In the genomic region with DNA sequence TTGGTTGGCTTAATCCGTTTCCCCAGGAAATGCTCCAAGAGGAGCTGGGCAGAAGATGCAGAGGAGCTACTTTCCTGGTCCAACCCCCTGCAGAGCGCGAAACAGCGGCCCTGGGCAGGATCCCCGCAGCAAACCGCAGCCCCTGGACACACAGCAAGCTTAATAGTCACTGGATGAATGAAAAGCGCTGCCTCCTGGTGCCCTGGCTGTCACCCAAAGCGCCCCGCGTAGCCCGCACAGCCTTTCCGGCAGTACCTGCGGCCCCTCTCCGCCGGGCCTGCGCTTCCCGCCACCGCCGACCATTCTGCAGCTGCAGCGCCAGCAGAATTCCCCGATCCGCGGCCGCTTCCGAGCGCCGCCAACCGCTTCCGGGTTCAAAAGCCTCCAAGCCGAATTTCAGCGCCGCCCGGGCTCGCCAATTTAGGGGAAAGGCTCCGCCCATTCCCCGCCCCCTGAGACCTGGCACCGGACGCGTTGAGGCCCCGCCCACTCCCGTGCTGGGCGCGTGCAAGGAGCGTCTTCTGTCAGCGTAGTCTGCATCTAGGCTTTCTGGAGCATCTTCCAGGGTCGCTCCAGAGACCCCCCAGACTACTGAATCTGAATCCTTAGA, we compare ENCODE assay signal across 8 cellular contexts. TPM values are rescaled to one million over a fixed set of nuclear protein-coding genes. Genes with fewer than 3 reads are reported as not detected.
A peak's percentile ranks its signal among the peaks of the same experiment; 100 is the strongest.
DNase-seq lines count a peak whose midpoint lies in the region; ATAC-seq, FAIRE-seq and TF ChIP-seq lines count a peak whose summit lies in the region.

A gene (minus strand): TSS at position 370 of the 610 bp plus-strand sequence. CDS start 67 bp downstream, at position 303.

- POLR2A ChIA-PET in H1 (lab: Charles Lee; ENCODE audit: partially characterized antibody) = interaction anchor here (0.6 to 1.1 kb wide), 2 partner anchors 163 to 184 kb away, joined by 3 read pairs; no protein-coding TSS in a partner anchor

- H3K9ac ChIP-seq in H1 (replicated peaks in 1 of 4; ENCODE audit: extremely low read depth in 1 of 4, low read depth in 3 of 4, low read length in 3 of 4) (peak within 1 kb of the TSS; percentile 51 to 70 (median 64)), mesenchymal stem cell (ENCODE audit: low read length) (peak within 1 kb of the TSS; percentile 91)

- peak within 1 kb of the TSS; percentile 90 for H2BK120ac ChIP-seq in H1 (replicated peaks; ENCODE audit: low read depth, low read length)
- no peak within 1 kb of the TSS for H2BK120ac ChIP-seq in mesenchymal stem cell (ENCODE audit: low read depth, low read length)

- H2AK5ac ChIP-seq in H1 (ENCODE audit: low read depth, low read length) (no peak within 1 kb of the TSS), mesenchymal stem cell (ENCODE audit: low read length, severe bottlenecking) (no peak within 1 kb of the TSS)

- H3K4me1 Mint-ChIP-seq in activated CD8-positive, alpha-beta memory T cell treated with anti-CD3 and anti-CD28 coated beads, Interleukin-2, amount 10 ng/mL, durations not matched to agents 7 days and 5 days = peaks cover 27% of the 10 kb centered on the region

- no peaks in the 10 kb centered on the region for H3K9me3 Mint-ChIP-seq in activated CD8-positive, alpha-beta memory T cell treated with anti-CD3 and anti-CD28 coated beads, Interleukin-2, amount 10 ng/mL, durations not matched to agents 7 days and 5 days (ENCODE audit: low read depth)

- H2BK20ac ChIP-seq in H1 (ENCODE audit: low read length) = no peak within 1 kb of the TSS

- DNase-seq in COLO829 (ENCODE audit: low spot score) = peak; percentile 97
- DNase-seq in HT1080 (ENCODE audit: low read depth) = peak; percentile 87
- DNase-seq in NOMO-1 treated with DMSO at 0.1 percent for 48 hours (lab: John Stamatoyannopoulos, UW; ENCODE audit: unreplicated experiment) = peak; percentile 87
- DNase-seq in activated CD8-positive, alpha-beta memory T cell treated with anti-CD3 and anti-CD28 coated beads, Interleukin-2, amount 10 ng/mL, durations not matched to agents 7 days and 5 days = peak; percentile 94
- peak; percentile 82 to 96 for DNase-seq in H1 (ENCODE audit: low read depth in 1 of 2, low spot score in 2 of 2)
- DNase-seq in mesenchymal stem cell = peak; percentile 84
- DNase-seq in stimulated activated CD8-positive, alpha-beta memory T cell treated with anti-CD3 and anti-CD28 coated beads, Interleukin-15, amount 100 ng/mL, for 1 hour (ENCODE audit: low read depth) = peak; percentile 87

- peaks cover 19% of the 10 kb centered on the region for H3K27me3 Mint-ChIP-seq in activated CD8-positive, alpha-beta memory T cell treated with anti-CD3 and anti-CD28 coated beads, Interleukin-2, amount 10 ng/mL, durations not matched to agents 7 days and 5 days

- no peaks in the 10 kb centered on the region for H3K36me3 ChIP-seq in H1 (ENCODE audit: control insufficient read depth in 2 of 4, insufficient read depth in 4 of 4, low read length in 3 of 4)
- H3K36me3 ChIP-seq in mesenchymal stem cell (ENCODE audit: control insufficient read depth in 1 of 2, insufficient read depth in 2 of 2, low read depth in 1 of 2, low read length in 2 of 2) = peaks cover 3 to 7% of the 10 kb centered on the region in 2 experiments

- H4K20me1 ChIP-seq in H1 (replicated peaks in 1 of 2; ENCODE audit: control insufficient read depth in 1 of 2, insufficient read depth in 2 of 2, low read length in 2 of 2) = no peaks in the 10 kb centered on the region

- CTCF ChIA-PET in activated CD8-positive, alpha-beta memory T cell treated with anti-CD3 and anti-CD28 coated beads, Interleukin-2, amount 10 ng/mL, durations not matched to agents 7 days and 5 days (lab: Charles Lee) = interaction anchor here (1.0 to 1.1 kb wide), 3 partner anchors 10 to 137 kb away, joined by 3 to 6 read pairs (median 4); a partner anchor contains a TSS
- CTCF ChIA-PET in H1 (lab: Charles Lee; ENCODE audit: partially characterized antibody) = interaction anchor here (0.6 kb wide), 1 partner anchor 286 kb away, joined by 4 read pairs; no protein-coding TSS in a partner anchor

- H3K23me2 ChIP-seq in H1 (ENCODE audit: low read depth, low read length) = peaks cover 11% of the 10 kb centered on the region; the same call in 1 of the 2 replicates

- H3K18ac ChIP-seq in H1 (ENCODE audit: extremely low read depth, low read length) = peak within 1 kb of the TSS; percentile 5; the same call in 1 of the 2 replicates
- H3K18ac ChIP-seq in mesenchymal stem cell (ENCODE audit: low read depth in 1 of 2, low read length in 2 of 2) = peak within 1 kb of the TSS; percentile 16 to 88

- H3K27ac ChIP-seq in H1 (ENCODE audit: low read depth, low read length) = peak within 1 kb of the TSS; percentile 46; the same call in 1 of the 2 replicates
- peak within 1 kb of the TSS; percentile 16 for H3K27ac ChIP-seq in mesenchymal stem cell (ENCODE audit: low read length, poor library complexity, severe bottlenecking)

- peak in 1 of 2 experiments; percentile 12; a peak in 2 of 4 replicates for TF ChIP-seq RAD21 in H1 (IDR thresholded peaks at IDR 0.05 in 1 of 2, conservative IDR thresholded peaks at IDR 0.05 in 1 of 2; ENCODE audit: low read depth in 2 of 2, low read length in 2 of 2)

- H2AFZ ChIP-seq in H1 (ENCODE audit: low read length) (peak within 1 kb of the TSS; percentile 87), mesenchymal stem cell (ENCODE audit: low read depth, low read length) (no peak within 1 kb of the TSS)

- H4K91ac ChIP-seq in H1 (replicated peaks; ENCODE audit: insufficient read length, low read length) (no peak within 1 kb of the TSS), mesenchymal stem cell (ENCODE audit: low read length) (peak within 1 kb of the TSS; percentile 19)

- H3K79me2 ChIP-seq in H1 (ENCODE audit: control insufficient read depth in 1 of 2, insufficient read depth in 2 of 2, low read length in 2 of 2) = peaks cover 0 to 21% of the 10 kb centered on the region in 2 experiments; a peak in 2 of 4 replicates

- H2BK15ac ChIP-seq in H1 (ENCODE audit: low read length) = 0 out of 2 replicates have a peak within 1 kb of the TSS, but pooled peaks have one; percentile 29
- no peak within 1 kb of the TSS for H2BK15ac ChIP-seq in mesenchymal stem cell (ENCODE audit: low read depth, poor library complexity, severe bottlenecking)

- H3K4me3 ChIP-seq in H1 (ENCODE audit: extremely low read depth in 1 of 4, insufficient read depth in 2 of 4, low read depth in 3 of 4, low read length in 4 of 4) (peak within 1 kb of the TSS; percentile 77 to 91 (median 86)), mesenchymal stem cell (ENCODE audit: insufficient read depth in 1 of 2, low read depth in 1 of 2, low read length in 2 of 2) (peak within 1 kb of the TSS; percentile 77 to 96)

- H3K27me3 ChIP-seq in H1 (replicated peaks in 1 of 4; ENCODE audit: control insufficient read depth in 3 of 4, extremely low read depth in 1 of 4, insufficient read depth in 3 of 4, low read length in 3 of 4) (no peaks in the 10 kb centered on the region; a peak in 1 of 7 replicates), mesenchymal stem cell (ENCODE audit: control insufficient read depth in 1 of 2, insufficient read depth in 1 of 2, low read length in 2 of 2) (no peaks in the 10 kb centered on the region)

- H3K4me2 ChIP-seq in H1 (ENCODE audit: insufficient read depth in 1 of 2, low read depth in 2 of 2, low read length in 2 of 2) (peak within 1 kb of the TSS; percentile 82 to 91), mesenchymal stem cell (ENCODE audit: low read length, poor library complexity, severe bottlenecking) (peak within 1 kb of the TSS; percentile 70)

- peak within 1 kb of the TSS; percentile 80 for H4K5ac ChIP-seq in H1 (ENCODE audit: insufficient read length, low read depth, low read length)

- no peaks in the 10 kb centered on the region for H3K9me3 ChIP-seq in H1 (ENCODE audit: insufficient read depth in 2 of 2, low read depth in 1 of 2, low read length in 1 of 2)
- no peaks in the 10 kb centered on the region for H3K9me3 ChIP-seq in mesenchymal stem cell (ENCODE audit: control insufficient read depth, low read length)

- H4K8ac ChIP-seq in H1 (ENCODE audit: extremely low read depth, insufficient read depth, low read length) (no peak within 1 kb of the TSS), mesenchymal stem cell (ENCODE audit: low read length) (peak within 1 kb of the TSS; percentile 74)

- peak within 1 kb of the TSS; percentile 91 for H3K4me3 Mint-ChIP-seq in activated CD8-positive, alpha-beta memory T cell treated with anti-CD3 and anti-CD28 coated beads, Interleukin-2, amount 10 ng/mL, durations not matched to agents 7 days and 5 days

- H3K79me1 ChIP-seq in H1 (ENCODE audit: low read depth, low read length) (peaks cover 2% of the 10 kb centered on the region; the same call in 1 of the 2 replicates), mesenchymal stem cell (replicated peaks; ENCODE audit: low read length, poor library complexity, severe bottlenecking) (peaks cover 10% of the 10 kb centered on the region)

- H3K4me1 ChIP-seq in H1 (replicated peaks in 1 of 4; ENCODE audit: control insufficient read depth in 3 of 4, insufficient read depth in 4 of 4, low read length in 3 of 4) = peaks cover 0 to 13% (median 5%) of the 10 kb centered on the region in 4 experiments; a peak in 3 of 7 replicates
- H3K4me1 ChIP-seq in mesenchymal stem cell (ENCODE audit: control insufficient read depth, insufficient read depth, low read depth, low read length) = no peaks in the 10 kb centered on the region

- ATAC-seq in GM21360 (IDR thresholded peaks at IDR 0.05; ENCODE audit: unreplicated experiment) = peak; percentile 92
- ATAC-seq in activated CD8-positive, alpha-beta memory T cell treated with anti-CD3 and anti-CD28 coated beads, Interleukin-2, amount 10 ng/mL, durations not matched to agents 7 days and 5 days = peak; percentile 95

- H2BK5ac ChIP-seq in H1 (ENCODE audit: low read depth, low read length) (peak within 1 kb of the TSS; percentile 89; the same call in 1 of the 2 replicates), mesenchymal stem cell (ENCODE audit: low read depth, low read length, poor library complexity, severe bottlenecking) (no peak within 1 kb of the TSS)

- H3K23ac ChIP-seq in H1 (ENCODE audit: insufficient read length) (no peak within 1 kb of the TSS), mesenchymal stem cell (ENCODE audit: low read length in 2 of 2) (peak within 1 kb of the TSS in 1 of 2 experiments; percentile 54)

- 1% methylated on average over 46 of the region's 46 CpGs; no CpG with 5 or more reads in 1 of the 2 experiments for WGBS in H1 (ENCODE audit: extremely low coverage in 1 of 2, insufficient coverage in 1 of 2, insufficient read length in 1 of 2, insufficient replicate concordance in 2 of 2, low coverage in 1 of 2, low lambda C conversion rate in 2 of 2, missing lambda C conversion rate in 1 of 2), 2 experiments
- WGBS in mesenchymal stem cell = under 1% methylated on average over 46 of the region's 46 CpGs

- TF ChIP-seq POLR2A in H1 (IDR thresholded peaks at IDR 0.05; ENCODE audit: control extremely low read depth in 1 of 2, low read depth in 2 of 2, low read length in 2 of 2) = peak in 1 of 2 experiments; percentile 68; a peak in 2 of 3 replicates

- peaks cover 5% of the 10 kb centered on the region for H3K36me3 Mint-ChIP-seq in activated CD8-positive, alpha-beta memory T cell treated with anti-CD3 and anti-CD28 coated beads, Interleukin-2, amount 10 ng/mL, durations not matched to agents 7 days and 5 days

- H3K27ac Mint-ChIP-seq in activated CD8-positive, alpha-beta memory T cell treated with anti-CD3 and anti-CD28 coated beads, Interleukin-2, amount 10 ng/mL, durations not matched to agents 7 days and 5 days = peak within 1 kb of the TSS; percentile 61

- H3K4ac ChIP-seq in H1 (replicated peaks; ENCODE audit: insufficient read length, low read depth, low read length) = no peak within 1 kb of the TSS
- peak within 1 kb of the TSS in 1 of 2 experiments; percentile 93 for H3K4ac ChIP-seq in mesenchymal stem cell (ENCODE audit: low read depth in 1 of 2, low read length in 2 of 2)

- peak within 1 kb of the TSS; percentile 86 for H3K56ac ChIP-seq in H1 (replicated peaks; ENCODE audit: insufficient read length, low read depth, low read length)

- FAIRE-seq in H1 (lab: Jason Lieb, UNC) = peak; percentile 39

- no peak within 1 kb of the TSS for H3K14ac ChIP-seq in H1 (ENCODE audit: insufficient read length)
- H3K14ac ChIP-seq in mesenchymal stem cell (ENCODE audit: low read length in 2 of 2) = no peak within 1 kb of the TSS

- no peak within 1 kb of the TSS for H2BK12ac ChIP-seq in H1 (ENCODE audit: low read depth, low read length)
- H2BK12ac ChIP-seq in mesenchymal stem cell (ENCODE audit: low read length in 2 of 2) = no peak within 1 kb of the TSS

- peak in 1 of 3 experiments; percentile 8; a peak in 1 of 4 replicates for TF ChIP-seq CTCF in H1 (IDR thresholded peaks at IDR 0.05; ENCODE audit: control extremely low read depth in 1 of 3, insufficient read depth in 1 of 3, low read depth in 1 of 3, low read length in 3 of 3)

- peak in 1 of 2 experiments; percentile 63; a peak in 1 of 3 replicates for TF ChIP-seq EP300 in H1 (IDR thresholded peaks at IDR 0.05; ENCODE audit: borderline replicate concordance in 1 of 2, low read depth in 2 of 2, low read length in 2 of 2)

RNA-seq across cellular contexts. Expression of the gene that starts here (rescaled TPM):
- total RNA-seq in HT1080 (2014; rRNA removed; shearing (Covaris generic)) = 30.9 and 31.7 TPM in 2 replicates
- 53.1 and 59.9 TPM in 2 replicates for polyA plus RNA-seq in HT1080 (2015; cell fraction: cytosol; rRNA removed)
- 50.8 and 53.2 TPM in 2 replicates for polyA plus RNA-seq in HT1080 (2015; cell fraction: nucleus; rRNA removed)
- 10 to 100 TPM; 14.1 to 18.3 TPM for total RNA-seq in activated CD8-positive, alpha-beta memory T cell treated with anti-CD3 and anti-CD28 coated beads, Interleukin-2, amount 10 ng/mL, durations not matched to agents 7 days and 5 days
- total RNA-seq in H1 (2021; fragmentation: NEBNext Ultra II Directional; extraction: Animal tissue kit (Norgen Biotek cat#: 25700)) = 29.9 and 32.5 TPM in 2 replicates
- polyA plus RNA-seq in H1 (2011; rRNA removed) = 9.3 and 14.1 TPM in 2 replicates
- 20.4 TPM for polyA plus RNA-seq in H1 (2011; cell fraction: cytosol; rRNA removed)
- 1.2 TPM for polyA plus RNA-seq in H1 (2011; cell fraction: nucleus; rRNA removed)
- 22.8 to 51.2 TPM (median 30.3 TPM) in 4 replicates for polyA plus RNA-seq in H1 (2012, experiment 1 of 2)
- 4.7 TPM for polyA plus RNA-seq in H1 (2012, experiment 2 of 2)
- 51.2 TPM for polyA plus RNA-seq in H1 (2013, experiment 1 of 2)
- polyA plus RNA-seq in H1 (2013, experiment 2 of 2) = 50.8 TPM
- 5.0 and 5.3 TPM in 2 replicates for polyA minus RNA-seq in H1 (2011; rRNA and poly(A)+ RNA removed)
- polyA minus RNA-seq in H1 (2011; cell fraction: cytosol; rRNA and poly(A)+ RNA removed) = 9.6 TPM
- 9.6 TPM for polyA minus RNA-seq in H1 (2011; cell fraction: nucleus; rRNA and poly(A)+ RNA removed)
- polyA plus RNA-seq in mesenchymal stem cell (2013, experiment 1 of 2) = 39.3 TPM
- polyA plus RNA-seq in mesenchymal stem cell (2013, experiment 2 of 2) = 41.3 TPM

Comparison
In these comparisons a context has a peak if more than half of its experiments do, and no peak if none do; other contexts are left out.
1. Peak in every context shown above with its lines: DNase-seq, ATAC-seq, H3K4me3 ChIP-seq and H3K27ac ChIP-seq.